ENCODE assay signal across 8 cellular contexts in genomic region chr2:202267495-202267894, GRCh38. TPM values are rescaled to one million over a fixed set of nuclear protein-coding genes. Genes with fewer than 3 reads are reported as not detected.
A peak's percentile ranks its signal among the peaks of the same experiment; 100 is the strongest.
DNase-seq lines count a peak whose midpoint lies in the region; ATAC-seq and TF ChIP-seq lines count a peak whose summit lies in the region.

No MANE protein-coding gene starts in this region.

- POLR2A ChIA-PET in WTC11 (lab: Charles Lee), result interaction anchor here (0.6 to 1.2 kb wide), 2 partner anchors 29 to 159 kb away, joined by 4 read pairs; partner anchors contain the start of gene SUMO1

- no peaks in the 10 kb centered on the region for H3K27me3 Mint-ChIP-seq in WTC11 (ENCODE audit: low read depth)

- H3K27me3 ChIP-seq in right atrium auricular region (no peaks in the 10 kb centered on the region), left lung (no peaks in the 10 kb centered on the region), vagina (no peaks in the 10 kb centered on the region)

- TF ChIP-seq CTCF in right atrium auricular region (IDR thresholded peaks at IDR 0.05) (no peak), WTC11 (IDR thresholded peaks at IDR 0.05) (no peak), left lung (IDR thresholded peaks at IDR 0.05) (no peak), vagina (IDR thresholded peaks at IDR 0.05) (no peak)

- DNase-seq in right atrium auricular region (ENCODE audit: low spot score), result no peak
- DNase-seq in cardiac septum (ENCODE audit: low spot score), result no peak
- no peak for DNase-seq in WTC11 (ENCODE audit: low spot score)
- no peak for DNase-seq in left lung
- DNase-seq in vagina (ENCODE audit: extremely low spot score in 2 of 2), result no peak
- DNase-seq in effector CD8-positive, alpha-beta T cell (lab: John Stamatoyannopoulos, UW), result no peak
- DNase-seq in cerebellar nuclear complex (lab: John Stamatoyannopoulos, UW), result no peak
- no peak for DNase-seq in NCI-H345 treated with DMSO at 0.1 percent for 48 hours (lab: John Stamatoyannopoulos, UW; ENCODE audit: unreplicated experiment)

- H3K9me3 ChIP-seq in right atrium auricular region (no peaks in the 10 kb centered on the region), left lung (no peaks in the 10 kb centered on the region), vagina (no peaks in the 10 kb centered on the region)

- no peaks in the 10 kb centered on the region for H3K9me3 Mint-ChIP-seq in WTC11

- ATAC-seq in WTC11 (no peak), left lung (no peak)

- CTCF ChIA-PET in WTC11 (lab: Charles Lee), result interaction anchor here (1.2 kb wide), 1 partner anchor 11 kb away, joined by 3 read pairs; no protein-coding TSS in a partner anchor

- peak overlapping the region; percentile 74 for H3K27ac Mint-ChIP-seq in WTC11

- peaks cover 0 to 26% of the 10 kb centered on the region in 2 donors for H3K4me1 ChIP-seq in right atrium auricular region
- H3K4me1 ChIP-seq in left lung, result peaks cover 8 to 40% of the 10 kb centered on the region in 2 donors
- H3K4me1 ChIP-seq in vagina, result peaks cover 37% of the 10 kb centered on the region

- TF ChIP-seq POLR2A in vagina (IDR thresholded peaks at IDR 0.05), result no peak

- no peaks in the 10 kb centered on the region; the same call in 1 of the 2 replicates for H3K36me3 Mint-ChIP-seq in WTC11

- H3K4me3 ChIP-seq in right atrium auricular region (peak overlapping the region; percentile 80 to 82), left lung (peak overlapping the region; percentile 82 to 96), vagina (peak overlapping the region; percentile 93)

- no peak overlapping the region for H3K27ac ChIP-seq in right atrium auricular region
- H3K27ac ChIP-seq in left lung, result no peak overlapping the region
- no peak overlapping the region for H3K27ac ChIP-seq in vagina

- H3K36me3 ChIP-seq in right atrium auricular region (no peaks in the 10 kb centered on the region), left lung (no peaks in the 10 kb centered on the region), vagina (no peaks in the 10 kb centered on the region)

- H3K4me1 Mint-ChIP-seq in WTC11, result peaks cover 27% of the 10 kb centered on the region

- intact Hi-C loops in cardiac septum (cut with DNase I), result no loop called here
- intact Hi-C loops in left lung (cut with DNase I), result no loop called here
- intact Hi-C loops in vagina (cut with DNase I), result loop anchor here (5.0 kb wide), 1 partner anchor 110 kb away; the partner anchor contains the start of gene BMPR2

- H3K4me3 Mint-ChIP-seq in WTC11, result no peak overlapping the region

TF ChIP-seq in WTC11, 78 proteins besides CTCF, POLR2A, EP300 and RAD21:
- no peak for TF ChIP-seq TP53 (CRISPR knock-in tag; IDR thresholded peaks at IDR 0.05)
- TF ChIP-seq ZNF121 (CRISPR knock-in tag; IDR thresholded peaks at IDR 0.05), result no peak
- TF ChIP-seq ZNF396 (CRISPR knock-in tag; IDR thresholded peaks at IDR 0.05; ENCODE audit: borderline replicate concordance), result no peak
- no peak for TF ChIP-seq ZNF317 (CRISPR knock-in tag; IDR thresholded peaks at IDR 0.05; ENCODE audit: borderline replicate concordance, low read depth)
- no peak for TF ChIP-seq CDX4 (CRISPR knock-in tag; IDR thresholded peaks at IDR 0.05; ENCODE audit: borderline replicate concordance)
- no peak for TF ChIP-seq ZNF671 (CRISPR knock-in tag; IDR thresholded peaks at IDR 0.05)
- TF ChIP-seq ZNF219 (CRISPR knock-in tag; IDR thresholded peaks at IDR 0.05; ENCODE audit: borderline replicate concordance), result no peak
- TF ChIP-seq HMGXB4 (CRISPR knock-in tag; IDR thresholded peaks at IDR 0.05), result no peak
- no peak for TF ChIP-seq ATF2 (CRISPR knock-in tag; IDR thresholded peaks at IDR 0.05; ENCODE audit: borderline replicate concordance, low read depth)

RNA-seq across cellular contexts. Expression of gene NOP58, which starts 1.9 kb away (rescaled TPM):
- total RNA-seq in right atrium auricular region, result 10 to 100 TPM; 17.4 to 18.9 TPM
- 24.4 TPM for total RNA-seq in cardiac septum
- total RNA-seq in WTC11 (2021), result 124 to 136 TPM (median 129 TPM) in 3 replicates
- total RNA-seq in left lung, result 10 to 100 TPM; 35.3 to 61.4 TPM
- total RNA-seq in vagina, result 80.8 TPM

RNA-seq across cellular contexts. Expression of gene SUMO1, which starts 29.1 kb away (rescaled TPM):
- 10 to 100 TPM; 42.9 to 53.2 TPM for total RNA-seq in right atrium auricular region
- 59.5 TPM for total RNA-seq in cardiac septum
- 172 to 181 TPM (median 172 TPM) in 3 replicates for total RNA-seq in WTC11 (2021)
- total RNA-seq in left lung, result 10 to 100 TPM; 73.7 to 91.6 TPM
- 38.8 TPM for total RNA-seq in vagina
